In genomic region chr17:17700251-17700969, GRCh38 we compare ENCODE assay signal across 13 cellular contexts. TPM values are rescaled to one million over a fixed set of nuclear protein-coding genes. Genes with fewer than 3 reads are reported as not detected.
DNase-seq lines count a peak whose midpoint lies in the region; ATAC-seq, FAIRE-seq and TF ChIP-seq lines count a peak whose summit lies in the region.
"Had no signal": no experiment of that assay in that cellular context is flagged by ENCODE, and none has a peak within 500 bp of the region (broad histone marks: within the 10 kb centered on the region; RNA-seq: fewer than 3 reads in every experiment).

No MANE protein-coding gene starts in this region.

- no peak overlapping the region for H3K27ac Mint-ChIP-seq in MCF 10A (ENCODE audit: low read depth, unreplicated experiment)
- H3K27ac Mint-ChIP-seq: activated naive CD8-positive, alpha-beta T cell treated with anti-CD3 and anti-CD28 coated beads, Interleukin-2, amount 10 ng/mL, durations not matched to agents 7 days and 5 days had no signal

- no peak overlapping the region for H3K4ac ChIP-seq in H1 (replicated peaks; ENCODE audit: insufficient read length, low read depth, low read length)

- TF ChIP-seq EP300 in H1 (IDR thresholded peaks at IDR 0.05; ENCODE audit: borderline replicate concordance in 1 of 2, low read depth in 2 of 2, low read length in 2 of 2) = peak in 1 of 2 experiments; percentile 92; a peak in 1 of 3 replicates

- peak overlapping the region; percentile 19; the same call in 1 of the 2 replicates for H3K18ac ChIP-seq in H1 (ENCODE audit: extremely low read depth, low read length)

- 0 out of 2 replicates have a peak overlapping the region, but pooled peaks have one; percentile 88 for H2BK15ac ChIP-seq in H1 (ENCODE audit: low read length)

- no peak for FAIRE-seq in H1 (lab: Jason Lieb, UNC)
- FAIRE-seq: A549, TTC549 had no signal

- H3K23me2 ChIP-seq in H1 (ENCODE audit: low read depth, low read length) = peaks cover 2% of the 10 kb centered on the region; the same call in 1 of the 2 replicates

- peaks cover 100% of the 10 kb centered on the region for H3K79me2 ChIP-seq in mammary epithelial cell (ENCODE audit: insufficient read depth, low read length)
- H3K79me2 ChIP-seq in H1 (ENCODE audit: control insufficient read depth in 1 of 2, insufficient read depth in 2 of 2, low read length in 2 of 2) = no peaks in the 10 kb centered on the region

- H3K27me3 ChIP-seq in breast epithelium (no peaks in the 10 kb centered on the region), mammary epithelial cell (ENCODE audit: insufficient read depth, low read length) (no peaks in the 10 kb centered on the region), H1 (replicated peaks in 1 of 4; ENCODE audit: control insufficient read depth in 3 of 4, extremely low read depth in 1 of 4, insufficient read depth in 3 of 4, low read length in 3 of 4) (peaks cover 85 to 99% (median 97%) of the 10 kb centered on the region in 4 experiments), muscle layer of duodenum (ENCODE audit: low read depth, low read length) (no peaks in the 10 kb centered on the region)

- no peaks in the 10 kb centered on the region for H3K79me1 ChIP-seq in H1 (ENCODE audit: low read depth, low read length)

- peaks cover 21% of the 10 kb centered on the region for H3K36me3 Mint-ChIP-seq in MCF 10A (ENCODE audit: insufficient read depth, unreplicated experiment)

- no peaks in the 10 kb centered on the region for H3K9me3 Mint-ChIP-seq in MCF 10A (ENCODE audit: unreplicated experiment)
- H3K9me3 Mint-ChIP-seq: activated naive CD8-positive, alpha-beta T cell treated with anti-CD3 and anti-CD28 coated beads, Interleukin-2, amount 10 ng/mL, durations not matched to agents 7 days and 5 days had no signal

- POLR2A ChIA-PET in H1 (lab: Charles Lee; ENCODE audit: partially characterized antibody) = interaction anchor here (0.8 to 2.0 kb wide), 11 partner anchors 10 to 194 kb away, joined by 3 to 6 read pairs (median 4); partner anchors contain the start of gene RAI1
- POLR2A ChIA-PET in MCF 10A (lab: Yijun Ruan, JAX) = no interaction called here

- H3K4me3 Mint-ChIP-seq in MCF 10A (ENCODE audit: unreplicated experiment) = no peak overlapping the region
- H3K4me3 Mint-ChIP-seq: activated naive CD8-positive, alpha-beta T cell treated with anti-CD3 and anti-CD28 coated beads, Interleukin-2, amount 10 ng/mL, durations not matched to agents 7 days and 5 days had no signal

- no peak overlapping the region for H2BK120ac ChIP-seq in H1 (replicated peaks; ENCODE audit: low read depth, low read length)

- H3K4me3 ChIP-seq in breast epithelium (peak overlapping the region; percentile 38 to 65 (median 47)), mammary epithelial cell (replicated peaks in 1 of 3; ENCODE audit: insufficient read depth in 1 of 3, low read depth in 2 of 3, low read length in 3 of 3) (no peak overlapping the region), H1 (ENCODE audit: extremely low read depth in 1 of 4, insufficient read depth in 2 of 4, low read depth in 3 of 4, low read length in 4 of 4) (peak overlapping the region in 3 of 4 experiments; percentile 0 to 47 (median 3); a peak in 4 of 8 replicates), muscle layer of duodenum (ENCODE audit: low read depth in 1 of 2, low read length in 2 of 2) (peak overlapping the region; percentile 7 to 50), urinary bladder (ENCODE audit: low read depth, low read length) (no peak overlapping the region)
- H3K4me3 ChIP-seq: A549 had no signal

- H2AK5ac ChIP-seq in H1 (ENCODE audit: low read depth, low read length) = peak overlapping the region; percentile 90; the same call in 1 of the 2 replicates

- no peak overlapping the region for H3K23ac ChIP-seq in H1 (ENCODE audit: insufficient read length)

- no peak overlapping the region for H4K8ac ChIP-seq in H1 (ENCODE audit: extremely low read depth, insufficient read depth, low read length)

- CTCF ChIA-PET in mammary epithelial cell (lab: Charles Lee; ENCODE audit: low non-redundant PET) = interaction anchor here (0.6 kb wide), 1 partner anchor 585 kb away, joined by 3 read pairs; no protein-coding TSS in a partner anchor
- CTCF ChIA-PET in H1 (lab: Charles Lee; ENCODE audit: partially characterized antibody) = interaction anchor here (0.9 to 3.0 kb wide), 5 partner anchors 9 to 80 kb away, joined by 3 to 12 read pairs (median 4); partner anchors contain the start of gene RAI1
- CTCF ChIA-PET in MCF 10A (lab: Yijun Ruan, JAX) = no interaction called here

- H2BK12ac ChIP-seq in H1 (ENCODE audit: low read depth, low read length) = peak overlapping the region; percentile 75; the same call in 1 of the 2 replicates

- WGBS in mammary epithelial cell (ENCODE audit: low coverage, missing lambda C conversion rate) = 70% methylated on average over 12 of the region's 86 CpGs
- WGBS in H1 (ENCODE audit: extremely low coverage in 1 of 2, insufficient coverage in 1 of 2, insufficient read length in 1 of 2, insufficient replicate concordance in 2 of 2, low coverage in 1 of 2, low lambda C conversion rate in 2 of 2, missing lambda C conversion rate in 1 of 2), 2 experiments = 3% methylated on average over 70 of the region's 86 CpGs; no CpG with 5 or more reads in 1 of the 2 experiments
- 41% methylated on average over 86 of the region's 86 CpGs for WGBS in urinary bladder

- no peak overlapping the region for H2AFZ ChIP-seq in mammary epithelial cell (ENCODE audit: low read depth, low read length)
- no peak overlapping the region for H2AFZ ChIP-seq in H1 (ENCODE audit: low read length)

- H3K9me3 ChIP-seq in breast epithelium = no peaks in the 10 kb centered on the region
- H3K9me3 ChIP-seq in mammary epithelial cell (replicated peaks; ENCODE audit: insufficient read depth, low read length) = no peaks in the 10 kb centered on the region
- H3K9me3 ChIP-seq in H1 (ENCODE audit: insufficient read depth in 2 of 2, low read depth in 1 of 2, low read length in 1 of 2) = no peaks in the 10 kb centered on the region
- no peaks in the 10 kb centered on the region for H3K9me3 ChIP-seq in muscle layer of duodenum (ENCODE audit: control insufficient read depth in 1 of 2, low read length in 2 of 2)
- H3K9me3 ChIP-seq: A549 had no signal

- TF ChIP-seq POLR2A in breast epithelium (IDR thresholded peaks at IDR 0.05) = no peak
- no peak for TF ChIP-seq POLR2A in H1 (IDR thresholded peaks at IDR 0.05; ENCODE audit: control extremely low read depth in 1 of 2, low read depth in 2 of 2, low read length in 2 of 2)

- H4K91ac ChIP-seq in H1 (replicated peaks; ENCODE audit: insufficient read length, low read length) = no peak overlapping the region

- H3K4me1 ChIP-seq in breast epithelium (peaks cover 19 to 43% of the 10 kb centered on the region in 2 donors), mammary epithelial cell (ENCODE audit: insufficient read depth, low read length) (peaks cover 38% of the 10 kb centered on the region), H1 (replicated peaks in 1 of 4; ENCODE audit: control insufficient read depth in 3 of 4, insufficient read depth in 4 of 4, low read length in 3 of 4) (peaks cover 0 to 38% (median 31%) of the 10 kb centered on the region in 4 experiments; a peak in 6 of 7 replicates), muscle layer of duodenum (ENCODE audit: control insufficient read depth in 1 of 2, insufficient read depth in 2 of 2, low read length in 2 of 2) (peaks cover 25 to 60% of the 10 kb centered on the region in 2 donors), urinary bladder (ENCODE audit: insufficient read depth) (peaks cover 2% of the 10 kb centered on the region)

- H3K27me3 Mint-ChIP-seq in MCF 10A (ENCODE audit: insufficient read depth, unreplicated experiment) = no peaks in the 10 kb centered on the region
- H3K27me3 Mint-ChIP-seq: activated naive CD8-positive, alpha-beta T cell treated with anti-CD3 and anti-CD28 coated beads, Interleukin-2, amount 10 ng/mL, durations not matched to agents 7 days and 5 days had no signal

- no peak for DNase-seq in breast epithelium (ENCODE audit: low spot score in 2 of 2)
- DNase-seq in mammary epithelial cell = no peak
- DNase-seq in H1 (ENCODE audit: low read depth in 1 of 2, low spot score in 2 of 2) = peak; percentile 62 to 90
- no peak for DNase-seq in effector CD8-positive, alpha-beta T cell (lab: John Stamatoyannopoulos, UW)
- DNase-seq in MCF 10A (ENCODE audit: unreplicated experiment) = no peak
- DNase-seq: activated naive CD8-positive, alpha-beta T cell treated with anti-CD3 and anti-CD28 coated beads, Interleukin-2, amount 10 ng/mL, durations not matched to agents 7 days and 5 days; NCI-H524 treated with DMSO at 0.1 percent for 48 hours; stimulated activated CD4-positive, alpha-beta T cell treated with anti-CD3 and anti-CD28 coated beads, Interleukin-15, amount 100 ng/mL, for 24 hours had no signal

- no peak; a peak in 1 of 4 replicates for TF ChIP-seq RAD21 in H1 (IDR thresholded peaks at IDR 0.05 in 1 of 2, conservative IDR thresholded peaks at IDR 0.05 in 1 of 2; ENCODE audit: low read depth in 2 of 2, low read length in 2 of 2)

- H3K4me1 Mint-ChIP-seq in MCF 10A (ENCODE audit: insufficient read depth, unreplicated experiment) = peaks cover 27% of the 10 kb centered on the region

- no peak overlapping the region for H4K5ac ChIP-seq in H1 (ENCODE audit: insufficient read length, low read depth, low read length)

- H4K20me1 ChIP-seq in mammary epithelial cell (ENCODE audit: insufficient read depth, low read length) = no peaks in the 10 kb centered on the region
- H4K20me1 ChIP-seq in H1 (replicated peaks in 1 of 2; ENCODE audit: control insufficient read depth in 1 of 2, insufficient read depth in 2 of 2, low read length in 2 of 2) = peaks cover 32 to 41% of the 10 kb centered on the region in 2 experiments

- no peak for ATAC-seq in GM21360 (IDR thresholded peaks at IDR 0.05; ENCODE audit: unreplicated experiment)
- ATAC-seq: A549 had no signal

- in situ Hi-C loops in mammary epithelial cell (cut with MboI; ENCODE audit: low sequenced_read_pairs in 2 of 2) = no loop called here

- no peak overlapping the region for H3K56ac ChIP-seq in H1 (replicated peaks; ENCODE audit: insufficient read length, low read depth, low read length)

- H3K14ac ChIP-seq in H1 (ENCODE audit: insufficient read length) = no peak overlapping the region

- intact Hi-C loops in breast epithelium (cut with DNase I; ENCODE audit: low total_unique reads) = no loop called here
- intact Hi-C loops in mammary epithelial cell (cut with micrococcal nuclease) = no loop called here
- intact Hi-C loops in MCF 10A (cut with micrococcal nuclease) = no loop called here

- H3K27ac ChIP-seq in breast epithelium (peak overlapping the region; percentile 99 to 100), mammary epithelial cell (ENCODE audit: insufficient read depth, low read depth, low read length) (no peak overlapping the region), H1 (ENCODE audit: low read depth, low read length) (no peak overlapping the region), muscle layer of duodenum (ENCODE audit: low read length) (no peak overlapping the region), urinary bladder (ENCODE audit: low read depth) (peak overlapping the region; percentile 19)

- no peak for TF ChIP-seq CTCF in breast epithelium (IDR thresholded peaks at IDR 0.05)
- no peak for TF ChIP-seq CTCF in mammary epithelial cell (conservative IDR thresholded peaks at IDR 0.05 in 1 of 2, IDR thresholded peaks at IDR 0.05 in 1 of 2; ENCODE audit: extremely low read depth in 1 of 2, insufficient read depth in 1 of 2, low read depth in 1 of 2, low read length in 2 of 2)
- no peak for TF ChIP-seq CTCF in H1 (IDR thresholded peaks at IDR 0.05; ENCODE audit: control extremely low read depth in 1 of 3, insufficient read depth in 1 of 3, low read depth in 1 of 3, low read length in 3 of 3)
- TF ChIP-seq CTCF in MCF 10A (IDR thresholded peaks at IDR 0.05; ENCODE audit: unreplicated experiment) = no peak

- dilution Hi-C loops in mammary epithelial cell (cut with HindIII; ENCODE audit: low sequenced_read_pairs) = loop anchor here (5.0 kb wide), 1 partner anchor 38 kb away; no protein-coding TSS in a partner anchor

- peak overlapping the region; percentile 88 for H2BK5ac ChIP-seq in H1 (ENCODE audit: low read depth, low read length)

- no peak overlapping the region for H3K9ac ChIP-seq in mammary epithelial cell (ENCODE audit: insufficient read depth, low read length)
- H3K9ac ChIP-seq in H1 (replicated peaks in 1 of 4; ENCODE audit: extremely low read depth in 1 of 4, low read depth in 3 of 4, low read length in 3 of 4) = no peak overlapping the region

- no peaks in the 10 kb centered on the region for H3K36me3 ChIP-seq in breast epithelium
- H3K36me3 ChIP-seq in mammary epithelial cell (ENCODE audit: insufficient read depth, low read length) = no peaks in the 10 kb centered on the region
- H3K36me3 ChIP-seq in H1 (ENCODE audit: control insufficient read depth in 2 of 4, insufficient read depth in 4 of 4, low read length in 3 of 4) = no peaks in the 10 kb centered on the region
- H3K36me3 ChIP-seq in muscle layer of duodenum (ENCODE audit: control insufficient read depth in 1 of 2, insufficient read depth in 2 of 2, low read length in 2 of 2) = no peaks in the 10 kb centered on the region
- no peaks in the 10 kb centered on the region for H3K36me3 ChIP-seq in urinary bladder (ENCODE audit: insufficient read depth)

- H3K4me2 ChIP-seq in mammary epithelial cell (ENCODE audit: insufficient read depth, low read depth, low read length) (no peak overlapping the region), H1 (ENCODE audit: insufficient read depth in 1 of 2, low read depth in 2 of 2, low read length in 2 of 2) (peak overlapping the region; percentile 55 to 60)
- H3K4me2 ChIP-seq: A549 had no signal

- BruUV-seq in mammary epithelial cell (replicated peaks; lab: Mats Ljungman, UMichigan) = no TSS peak
- BruUV-seq in MCF 10A (replicated peaks; lab: Mats Ljungman, UMichigan) = no TSS peak

- H2BK20ac ChIP-seq in H1 (ENCODE audit: low read length) = no peak overlapping the region

RNA-seq across cellular contexts. Expression of gene RAI1, which starts 19.2 kb away (rescaled TPM):
- total RNA-seq in breast epithelium = 10 to 100 TPM in 2 of 3 donors, 1 to 10 TPM in 1; 5.6 to 25.6 (median 20.6) TPM
- 10 to 100 TPM; 23.8 to 41.9 TPM for total RNA-seq in mammary epithelial cell
- polyA plus RNA-seq in mammary epithelial cell = 4.9 TPM
- polyA minus RNA-seq in mammary epithelial cell = 8.5 TPM
- 0.80 and 1.2 TPM in 2 replicates for total RNA-seq in H1 (2021; fragmentation: NEBNext Ultra II Directional; extraction: Animal tissue kit (Norgen Biotek cat#: 25700))
- polyA plus RNA-seq in H1 (2011; rRNA removed) = 0.39 and 0.57 TPM in 2 replicates
- 0.45 TPM for polyA plus RNA-seq in H1 (2011; cell fraction: cytosol; rRNA removed)
- polyA plus RNA-seq in H1 (2011; cell fraction: nucleus; rRNA removed) = 1.5 TPM
- 0.89 to 1.6 TPM (median 1.1 TPM) in 4 replicates for polyA plus RNA-seq in H1 (2012, experiment 1 of 2)
- 0.58 TPM for polyA plus RNA-seq in H1 (2012, experiment 2 of 2)
- 0.71 TPM for polyA plus RNA-seq in H1 (2013, experiment 1 of 2)
- polyA plus RNA-seq in H1 (2013, experiment 2 of 2) = 0.57 TPM
- polyA minus RNA-seq in H1 (2011; rRNA and poly(A)+ RNA removed) = 0.13 and 0.22 TPM in 2 replicates
- polyA minus RNA-seq in H1 (2011; cell fraction: cytosol; rRNA and poly(A)+ RNA removed) = 0.73 TPM
- polyA minus RNA-seq in H1 (2011; cell fraction: nucleus; rRNA and poly(A)+ RNA removed) = 1.4 TPM
- 17.5 TPM for total RNA-seq in urinary bladder
- 20.2 TPM for polyA plus RNA-seq in urinary bladder
- 30.4 and 34.6 TPM in 2 replicates for total RNA-seq in MCF 10A (2022)

Comparison
In these comparisons a context has a peak if more than half of its experiments do, and no peak if none do; other contexts are left out.
1. H3K27ac ChIP-seq: peak in breast epithelium (2 of 2) and urinary bladder (single experiment); none in mammary epithelial cell (single experiment), H1 (single experiment) and muscle layer of duodenum (single experiment).
2. H3K4me3 ChIP-seq: peak in breast epithelium (3 of 3), H1 (3 of 4) and muscle layer of duodenum (2 of 2); none in mammary epithelial cell (0 of 3) and urinary bladder (single experiment).
3. DNase-seq: peak in H1 (2 of 2); none in breast epithelium (0 of 2), mammary epithelial cell (single experiment), effector CD8-positive, alpha-beta T cell (single experiment) and MCF 10A (single experiment).